ENCODE assay signal across 8 cellular contexts in genomic region chr15:63504979-63505841, GRCh38. TPM values are rescaled to one million over a fixed set of nuclear protein-coding genes. Genes with fewer than 3 reads are reported as not detected.
DNase-seq lines count a peak whose midpoint lies in the region; ATAC-seq, FAIRE-seq and TF ChIP-seq lines count a peak whose summit lies in the region.

No MANE protein-coding gene starts in this region.

- ATAC-seq in GM21381 (IDR thresholded peaks at IDR 0.05; ENCODE audit: unreplicated experiment) (peak; percentile 5), K562 (peak; percentile 42)

- BruUV-seq in Calu3 (replicated peaks; lab: Mats Ljungman, UMichigan): no TSS peak
- BruUV-seq in K562 (replicated peaks; lab: Mats Ljungman, UMichigan): no TSS peak

- peaks cover 6% of the 10 kb centered on the region for H3K9me1 ChIP-seq in K562 (ENCODE audit: control insufficient read depth, insufficient read depth, low read length)

- intact Hi-C loops in Calu3 (cut with micrococcal nuclease; ENCODE audit: unreplicated experiment): no loop called here
- intact Hi-C loops in K562 (cut with micrococcal nuclease): loop anchor here (1.0 to 5.0 kb wide), 2 partner anchors 39 to 52 kb away; no protein-coding TSS in a partner anchor

- H3K4me3 ChIP-seq in Karpas-422 (ENCODE audit: low read length): peak overlapping the region; percentile 82
- peak overlapping the region; percentile 90 to 91 for H3K4me3 ChIP-seq in SK-N-SH (ENCODE audit: low read depth in 2 of 2, low read length in 1 of 2)
- peak overlapping the region; percentile 87 for H3K4me3 ChIP-seq in K562
- peak overlapping the region; percentile 50 for H3K4me3 ChIP-seq in iPS-11a (ENCODE audit: low read depth, low read length)

- peak overlapping the region; percentile 91 for H3K4me2 ChIP-seq in Karpas-422 (ENCODE audit: low read depth, low read length, poor library complexity, severe bottlenecking)
- H3K4me2 ChIP-seq in SK-N-SH: peak overlapping the region; percentile 73
- peak overlapping the region; percentile 89 for H3K4me2 ChIP-seq in K562 (ENCODE audit: insufficient read depth, low read length)

- in situ Hi-C loops in K562 (cut with MboI): no loop called here

- H3K36me3 Mint-ChIP-seq in Calu3 (ENCODE audit: insufficient read depth, unreplicated experiment): peaks cover 47% of the 10 kb centered on the region

- no peak; the same call in 1 of the 2 replicates for TF ChIP-seq RAD21 in SK-N-SH (IDR thresholded peaks at IDR 0.05; ENCODE audit: low read length)
- 0 out of 4 replicates have a peak, but pooled peaks of 1 of the 2 experiments have one; percentile 21 for TF ChIP-seq RAD21 in K562 (CRISPR knock-in tag; conservative IDR thresholded peaks at IDR 0.05 in 1 of 2, IDR thresholded peaks at IDR 0.05 in 1 of 2)

- H3K4me1 Mint-ChIP-seq in Calu3 (ENCODE audit: low read depth, unreplicated experiment): peaks cover 79% of the 10 kb centered on the region

- peak; percentile 29 for FAIRE-seq in K562 (lab: Jason Lieb, UNC)

- H2AFZ ChIP-seq in Karpas-422 (ENCODE audit: low read length): peak overlapping the region; percentile 84
- H2AFZ ChIP-seq in SK-N-SH (ENCODE audit: low read depth): peak overlapping the region; percentile 54; the same call in 1 of the 2 replicates
- peak overlapping the region; percentile 83 for H2AFZ ChIP-seq in K562 (ENCODE audit: low read depth, low read length)

- peak overlapping the region; percentile 88 for H3K4me3 Mint-ChIP-seq in Calu3 (ENCODE audit: low read depth, unreplicated experiment)

- WGBS in SK-N-SH (ENCODE audit: low lambda C conversion rate): under 1% methylated on average over 18 of the region's 79 CpGs
- 1% methylated on average over 51 of the region's 79 CpGs for WGBS in K562 (ENCODE audit: insufficient coverage, low coverage, missing lambda C conversion rate)

- H3K9me3 ChIP-seq in Karpas-422 (ENCODE audit: low read length): no peaks in the 10 kb centered on the region
- no peaks in the 10 kb centered on the region for H3K9me3 ChIP-seq in SK-N-SH
- H3K9me3 ChIP-seq in K562 (replicated peaks; ENCODE audit: control insufficient read depth, insufficient read depth, low read depth, low read length): no peaks in the 10 kb centered on the region

- H3K4me1 ChIP-seq in Karpas-422 (ENCODE audit: low read length) (peaks cover 36% of the 10 kb centered on the region), SK-N-SH (ENCODE audit: control insufficient read depth in 1 of 2, insufficient read depth in 2 of 2, low read depth in 1 of 2, low read length in 1 of 2) (peaks cover 22 to 36% of the 10 kb centered on the region in 2 experiments; a peak in 3 of 4 replicates), K562 (replicated peaks in 1 of 2; ENCODE audit: control insufficient read depth in 2 of 2, insufficient read depth in 2 of 2, low read length in 2 of 2) (peaks cover 23 to 46% of the 10 kb centered on the region in 2 experiments)

- TF ChIP-seq CTCF in Calu3 (IDR thresholded peaks at IDR 0.05; ENCODE audit: unreplicated experiment): no peak
- no peak; the same call in none of the 2 replicates for TF ChIP-seq CTCF in SK-N-SH (IDR thresholded peaks at IDR 0.05)
- peak; percentile 27 to 36 (median 34); a peak in 4 of 6 replicates for TF ChIP-seq CTCF in K562 (IDR thresholded peaks at IDR 0.05 in 2 of 3, conservative IDR thresholded peaks at IDR 0.05 in 1 of 3; ENCODE audit: insufficient read depth in 2 of 3, low read depth in 1 of 3, low read length in 3 of 3)

- no peaks in the 10 kb centered on the region for H3K9me3 Mint-ChIP-seq in Calu3 (ENCODE audit: low read depth, unreplicated experiment)

- no peak for TF ChIP-seq EP300 in SK-N-SH (IDR thresholded peaks at IDR 0.05; ENCODE audit: borderline replicate concordance in 1 of 2, low read depth in 1 of 2, low read length in 1 of 2)
- no peak for TF ChIP-seq EP300 in K562 (IDR thresholded peaks at IDR 0.05; ENCODE audit: low read length)

- 0 out of 2 replicates have a peak, but pooled peaks have one; percentile 53 for TF ChIP-seq POLR2A in K562 (conservative IDR thresholded peaks at IDR 0.05)

- no peaks in the 10 kb centered on the region for H3K27me3 Mint-ChIP-seq in Calu3 (ENCODE audit: unreplicated experiment)

- no peak overlapping the region for H3K27ac ChIP-seq in Karpas-422 (ENCODE audit: low read length)
- H3K27ac ChIP-seq in SK-N-SH (ENCODE audit: low read depth in 2 of 2, low read length in 1 of 2): peak overlapping the region; percentile 83 to 84
- peak overlapping the region; percentile 93 for H3K27ac ChIP-seq in K562 (ENCODE audit: extremely low read depth, low read depth, low read length)

- H3F3A ChIP-seq in SK-N-SH (replicated peaks; ENCODE audit: insufficient read depth): peaks cover 26% of the 10 kb centered on the region

- no peaks in the 10 kb centered on the region for H3K27me3 ChIP-seq in Karpas-422 (ENCODE audit: low read length)
- no peaks in the 10 kb centered on the region for H3K27me3 ChIP-seq in SK-N-SH (ENCODE audit: insufficient read depth)
- no peaks in the 10 kb centered on the region for H3K27me3 ChIP-seq in K562 (ENCODE audit: control insufficient read depth in 2 of 2, insufficient read depth in 2 of 2, low read length in 2 of 2)

- CTCF ChIA-PET in Calu3 (lab: Charles Lee) (interaction anchor here (0.7 to 3.9 kb wide), 10 partner anchors 9 to 102 kb away, joined by 3 to 30 read pairs (median 4); no protein-coding TSS in a partner anchor), SK-N-SH (lab: Yijun Ruan, JAX) (interaction anchor here (0.7 to 2.6 kb wide), 17 partner anchors 10 to 1084 kb away, joined by 3 to 10 read pairs (median 3); no protein-coding TSS in a partner anchor), K562 (lab: Yijun Ruan, JAX; ENCODE audit: low intra/inter-chr PET ratio) (no interaction called here)

- H3K36me3 ChIP-seq in Karpas-422 (ENCODE audit: insufficient read depth, low read length) (no peaks in the 10 kb centered on the region), SK-N-SH (replicated peaks in 1 of 2; ENCODE audit: control insufficient read depth in 1 of 2, insufficient read depth in 2 of 2, low read length in 1 of 2) (no peaks in the 10 kb centered on the region), K562 (ENCODE audit: control insufficient read depth, insufficient read depth, low read length) (peaks cover 5% of the 10 kb centered on the region; the same call in 1 of the 3 replicates)

- H3K9me2 ChIP-seq in Karpas-422 (replicated peaks; ENCODE audit: insufficient read depth, low read length) (no peaks in the 10 kb centered on the region), SK-N-SH (no peaks in the 10 kb centered on the region)

- H4K20me1 ChIP-seq in Karpas-422 (ENCODE audit: insufficient read depth, low read depth, low read length): peaks cover 30% of the 10 kb centered on the region
- H4K20me1 ChIP-seq in SK-N-SH (ENCODE audit: insufficient read depth): peaks cover 41% of the 10 kb centered on the region
- peaks cover 20% of the 10 kb centered on the region; the same call in 1 of the 2 replicates for H4K20me1 ChIP-seq in K562 (replicated peaks; ENCODE audit: control insufficient read depth, insufficient read depth, low read length)

- DNase-seq in Calu3 (peak; percentile 69), Karpas-422 (peak; percentile 78), SK-N-SH (peak; percentile 78), K562 (ENCODE audit: extremely low read depth in 1 of 4, low spot score in 3 of 4) (peak; percentile 44 to 76 (median 76)), retina (peak; percentile 89), cerebellum (ENCODE audit: low spot score) (no peak)

- H3K9ac ChIP-seq in Karpas-422 (ENCODE audit: low read length): peak overlapping the region; percentile 81
- H3K9ac ChIP-seq in SK-N-SH: peak overlapping the region; percentile 94
- peak overlapping the region; percentile 89 to 99 for H3K9ac ChIP-seq in K562 (ENCODE audit: insufficient read depth in 1 of 2, low read depth in 2 of 2, low read length in 2 of 2)

- peak overlapping the region; percentile 68 for H3K27ac Mint-ChIP-seq in Calu3 (ENCODE audit: unreplicated experiment)

- POLR2A ChIA-PET in SK-N-SH (lab: Yijun Ruan, JAX): interaction anchor here (0.8 to 1.1 kb wide), 2 partner anchors 10 to 16 kb away, joined by 3 to 5 read pairs; no protein-coding TSS in a partner anchor
- POLR2A ChIA-PET in K562 (lab: Yijun Ruan, JAX): interaction anchor here (0.7 to 5.4 kb wide), 18 partner anchors 9 to 247 kb away, joined by 3 to 51 read pairs (median 3); no protein-coding TSS in a partner anchor

- H3K79me2 ChIP-seq in Karpas-422 (ENCODE audit: low read length) (peaks cover 8% of the 10 kb centered on the region), SK-N-SH (ENCODE audit: insufficient read depth) (peaks cover 50% of the 10 kb centered on the region), K562 (ENCODE audit: control insufficient read depth, insufficient read depth, low read length) (peaks cover 58% of the 10 kb centered on the region)

TF ChIP-seq in SK-N-SH, 30 proteins besides CTCF, POLR2A, EP300 and RAD21 (continues in another document):
- TF ChIP-seq FOSL2 (IDR thresholded peaks at IDR 0.05; ENCODE audit: borderline replicate concordance, low read depth): no peak

TF ChIP-seq in K562, 482 proteins besides CTCF, POLR2A, EP300 and RAD21 (continues in another document):
- no peak for TF ChIP-seq ZNF57 (CRISPR knock-in tag; IDR thresholded peaks at IDR 0.05)

RNA-seq across cellular contexts. Expression of gene USP3, which starts 0.8 kb away (rescaled TPM):
- total RNA-seq in Calu3 (2022): 70.7 and 80.8 TPM in 2 replicates
- 15.4 and 16.8 TPM in 2 replicates for total RNA-seq in Karpas-422 (2014; rRNA removed; shearing (Covaris generic); ENCODE audit: low replicate concordance)
- polyA plus RNA-seq in SK-N-SH (2012; rRNA removed): 9.3 and 10.8 TPM in 2 replicates
- polyA plus RNA-seq in SK-N-SH (2012; cell fraction: cytosol; rRNA removed): 9.3 and 9.6 TPM in 2 replicates
- 45.6 and 46.7 TPM in 2 replicates for polyA plus RNA-seq in SK-N-SH (2012; cell fraction: nucleus; rRNA removed)
- total RNA-seq in K562 (2011; cell fraction: chromatin; rRNA removed; ENCODE audit: low replicate concordance): 55.7 and 143 TPM in 2 replicates
- 31.0 and 37.8 TPM in 2 replicates for total RNA-seq in K562 (2011; cell fraction: nucleolus; rRNA removed)
- total RNA-seq in K562 (2011; cell fraction: nucleoplasm; rRNA removed): 72.7 and 100 TPM in 2 replicates
- total RNA-seq in K562 (2014; rRNA removed): 21.7 and 31.2 TPM in 2 replicates
- 49.7 and 50.3 TPM in 2 replicates for total RNA-seq in K562 (2014; rRNA removed; fragmentation: Illumina TruSeq; extraction: Trizol)
- 44.6 and 46.1 TPM in 2 replicates for total RNA-seq in K562 (2015; rRNA removed; fragmentation: Illumina TruSeq; extraction: Trizol)
- total RNA-seq in K562 (2021): 48.8 and 54.3 TPM in 2 replicates
- 17.3 and 23.1 TPM in 2 replicates for polyA plus RNA-seq in K562 (2011; rRNA removed)
- polyA plus RNA-seq in K562 (2011; cell fraction: cytosol; rRNA removed): 12.0 and 15.1 TPM in 2 replicates
- 47.4 and 78.4 TPM in 2 replicates for polyA plus RNA-seq in K562 (2011; cell fraction: nucleus; rRNA removed)
- 29.3 and 55.6 TPM in 2 replicates for polyA plus RNA-seq in K562 (2012)
- polyA plus RNA-seq in K562 (2014; fragmentation: Illumina TruSeq; extraction: Trizol): 38.7 and 42.8 TPM in 2 replicates
- 10 to 100 TPM; 24.3 to 34.8 TPM for polyA plus RNA-seq in K562 (2014; fragmentation: Nextera tagmentation; extraction: Ambion mirVana)
- 19.5 and 21.2 TPM in 2 replicates for polyA plus RNA-seq in K562 (2014; rRNA removed)
- polyA minus RNA-seq in K562 (2011; rRNA and poly(A)+ RNA removed): 35.6 and 53.7 TPM in 2 replicates
- polyA minus RNA-seq in K562 (2011; cell fraction: cytosol; rRNA and poly(A)+ RNA removed): 23.0 and 36.5 TPM in 2 replicates
- 50.5 and 79.3 TPM in 2 replicates for polyA minus RNA-seq in K562 (2011; cell fraction: nucleus; rRNA and poly(A)+ RNA removed)
- 120 TPM for total RNA-seq in cerebellum

Comparison
In these comparisons a context has a peak if more than half of its experiments do, and no peak if none do; other contexts are left out.
1. CTCF ChIP-seq: peak in K562 (3 of 3); none in Calu3 (single experiment) and SK-N-SH (single experiment).
2. Peak in every context shown above with its lines, with median percentiles within 50 percentile points of each other: H2AFZ ChIP-seq, H3K4me2 ChIP-seq, H3K4me3 ChIP-seq and H3K9ac ChIP-seq.